ENCODE assay signal across 11 cellular contexts in the genomic region with DNA sequence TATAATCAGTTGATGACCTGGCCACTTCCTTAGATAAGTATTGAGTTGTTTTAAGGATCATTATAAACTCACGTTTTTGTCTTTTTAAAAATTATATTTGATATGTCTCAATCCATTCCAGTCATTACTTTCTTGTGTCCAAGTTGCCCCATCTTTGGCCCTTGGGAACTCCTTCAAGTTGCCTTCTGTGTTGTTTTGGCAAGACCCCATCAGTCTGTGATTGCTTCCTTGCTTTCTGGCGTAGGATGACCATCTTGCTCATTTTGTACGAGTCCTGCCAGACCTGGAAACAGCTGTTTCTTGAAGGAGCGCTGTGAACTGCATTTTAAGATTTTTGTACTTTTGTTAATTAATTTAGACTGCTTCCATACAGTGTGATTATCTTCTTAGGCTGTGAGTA.
DNase-seq lines count a peak whose midpoint lies in the region; ATAC-seq and TF ChIP-seq lines count a peak whose summit lies in the region.
"Had no signal": no experiment of that assay in that cellular context is flagged by ENCODE, and none has a peak within 500 bp of the region (broad histone marks: within the 10 kb centered on the region; RNA-seq: fewer than 3 reads in every experiment).

No MANE protein-coding gene starts in this region.

- no peaks in the 10 kb centered on the region for H3K27me3 Mint-ChIP-seq in activated CD4-positive, alpha-beta T cell treated with anti-CD3 and anti-CD28 coated beads, Interleukin-2, amount 10 ng/mL, durations not matched to agents 7 days and 5 days
- no peaks in the 10 kb centered on the region for H3K27me3 Mint-ChIP-seq in activated CD4-positive, alpha-beta T cell treated with anti-CD3 and anti-CD28 coated beads for 36 hours
- no peaks in the 10 kb centered on the region for H3K27me3 Mint-ChIP-seq in nephron progenitor cell (ENCODE audit: low read depth, poor library complexity)
- H3K27me3 Mint-ChIP-seq: activated CD8-positive, alpha-beta T cell treated with anti-CD3 and anti-CD28 coated beads for 36 hours had no signal

- peaks cover 30 to 54% (median 43%) of the 10 kb centered on the region in 4 donors for H3K4me1 ChIP-seq in transverse colon

- peaks cover 0 to 9% (median 2%) of the 10 kb centered on the region in 4 donors for H3K36me3 ChIP-seq in transverse colon

- 65 to 76% methylated on average over 3 to 4 of the region's 4 CpGs for WGBS in transverse colon (ENCODE audit: low coverage in 1 of 2), 2 donors

- H3K9me3 Mint-ChIP-seq in activated CD4-positive, alpha-beta T cell treated with anti-CD3 and anti-CD28 coated beads, Interleukin-2, amount 10 ng/mL, durations not matched to agents 7 days and 5 days: peaks cover 14% of the 10 kb centered on the region
- H3K9me3 Mint-ChIP-seq in activated CD4-positive, alpha-beta T cell treated with anti-CD3 and anti-CD28 coated beads for 36 hours (ENCODE audit: low read depth): no peaks in the 10 kb centered on the region
- H3K9me3 Mint-ChIP-seq in nephron progenitor cell: peaks cover under 1% of the 10 kb centered on the region
- H3K9me3 Mint-ChIP-seq: activated CD8-positive, alpha-beta T cell treated with anti-CD3 and anti-CD28 coated beads for 36 hours had no signal

- in situ Hi-C loops in transverse colon (cut with MboI; ENCODE audit: low pct_ligation_motif_present in 1 of 4, low pct_unique_long_range_greater_than_20kb in 1 of 4, low sequenced_read_pairs in 3 of 4): loop anchor here in 2 of 4 donors (10.0 kb wide), 2 partner anchors 71 to 81 kb away; a partner anchor contains a TSS

- TF ChIP-seq EP300 in transverse colon (IDR thresholded peaks at IDR 0.05; ENCODE audit: low read depth): no peak

- peaks cover 65% of the 10 kb centered on the region for H3K36me3 Mint-ChIP-seq in activated CD4-positive, alpha-beta T cell treated with anti-CD3 and anti-CD28 coated beads, Interleukin-2, amount 10 ng/mL, durations not matched to agents 7 days and 5 days (ENCODE audit: low read depth)
- peaks cover 62% of the 10 kb centered on the region for H3K36me3 Mint-ChIP-seq in activated CD4-positive, alpha-beta T cell treated with anti-CD3 and anti-CD28 coated beads for 36 hours (ENCODE audit: low read depth)
- peaks cover 60% of the 10 kb centered on the region for H3K36me3 Mint-ChIP-seq in nephron progenitor cell (ENCODE audit: low read depth)

- no peak for DNase-seq in activated CD4-positive, alpha-beta T cell treated with anti-CD3 and anti-CD28 coated beads, Interleukin-2, amount 10 ng/mL, durations not matched to agents 7 days and 5 days
- no peak for DNase-seq in activated CD4-positive, alpha-beta T cell treated with anti-CD3 and anti-CD28 coated beads for 36 hours
- peak; percentile 95 for DNase-seq in fibroblast of mammary gland (ENCODE audit: low read depth)
- no peak for DNase-seq in nephron progenitor cell
- DNase-seq in transverse colon: no peak
- no peak for DNase-seq in stimulated activated CD4-positive, alpha-beta T cell treated with anti-CD3 and anti-CD28 coated beads, Interleukin-12 subunit alpha, Interleukin-12 subunit beta, amount 100 ng/mL, for 4 hours
- DNase-seq: 8988T, substantia nigra had no signal

- no peak overlapping the region for H3K4me3 Mint-ChIP-seq in activated CD4-positive, alpha-beta T cell treated with anti-CD3 and anti-CD28 coated beads, Interleukin-2, amount 10 ng/mL, durations not matched to agents 7 days and 5 days
- H3K4me3 Mint-ChIP-seq in activated CD4-positive, alpha-beta T cell treated with anti-CD3 and anti-CD28 coated beads for 36 hours: no peak overlapping the region
- H3K4me3 Mint-ChIP-seq in nephron progenitor cell: no peak overlapping the region
- H3K4me3 Mint-ChIP-seq: activated CD8-positive, alpha-beta T cell treated with anti-CD3 and anti-CD28 coated beads for 36 hours had no signal

- peaks cover 40% of the 10 kb centered on the region for H3K4me1 Mint-ChIP-seq in activated CD4-positive, alpha-beta T cell treated with anti-CD3 and anti-CD28 coated beads, Interleukin-2, amount 10 ng/mL, durations not matched to agents 7 days and 5 days
- peaks cover 40% of the 10 kb centered on the region for H3K4me1 Mint-ChIP-seq in activated CD4-positive, alpha-beta T cell treated with anti-CD3 and anti-CD28 coated beads for 36 hours
- H3K4me1 Mint-ChIP-seq in nephron progenitor cell: no peaks in the 10 kb centered on the region

- peak overlapping the region; percentile 2 for H3K27ac Mint-ChIP-seq in activated CD4-positive, alpha-beta T cell treated with anti-CD3 and anti-CD28 coated beads, Interleukin-2, amount 10 ng/mL, durations not matched to agents 7 days and 5 days
- H3K27ac Mint-ChIP-seq in activated CD4-positive, alpha-beta T cell treated with anti-CD3 and anti-CD28 coated beads for 36 hours: no peak overlapping the region
- H3K27ac Mint-ChIP-seq in nephron progenitor cell: peak overlapping the region; percentile 17
- H3K27ac Mint-ChIP-seq: activated CD8-positive, alpha-beta T cell treated with anti-CD3 and anti-CD28 coated beads for 36 hours had no signal

- ATAC-seq in activated CD4-positive, alpha-beta T cell treated with anti-CD3 and anti-CD28 coated beads for 36 hours: no peak
- ATAC-seq in HG02759 (IDR thresholded peaks at IDR 0.05; ENCODE audit: unreplicated experiment): no peak
- no peak for ATAC-seq in HG03139 (IDR thresholded peaks at IDR 0.05; ENCODE audit: unreplicated experiment)
- ATAC-seq: activated CD8-positive, alpha-beta T cell treated with anti-CD3 and anti-CD28 coated beads for 36 hours had no signal

- H3K9me3 ChIP-seq in transverse colon: no peaks in the 10 kb centered on the region

- POLR2A ChIA-PET in activated CD4-positive, alpha-beta T cell treated with anti-CD3 and anti-CD28 coated beads, Interleukin-2, amount 10 ng/mL, durations not matched to agents 7 days and 5 days (lab: Charles Lee): no interaction called here
- POLR2A ChIA-PET in activated CD4-positive, alpha-beta T cell treated with anti-CD3 and anti-CD28 coated beads for 36 hours (lab: Charles Lee): no interaction called here

- H3K27ac ChIP-seq in transverse colon: peak overlapping the region; percentile 67 to 88 (median 84)

- H3K27me3 ChIP-seq in transverse colon: no peaks in the 10 kb centered on the region

- CTCF ChIA-PET in activated CD4-positive, alpha-beta T cell treated with anti-CD3 and anti-CD28 coated beads, Interleukin-2, amount 10 ng/mL, durations not matched to agents 7 days and 5 days (lab: Charles Lee): interaction anchor here (0.6 to 3.4 kb wide), 2 partner anchors 7 to 14 kb away, joined by 3 to 16 read pairs; no protein-coding TSS in a partner anchor
- CTCF ChIA-PET in activated CD4-positive, alpha-beta T cell treated with anti-CD3 and anti-CD28 coated beads for 36 hours (lab: Charles Lee): interaction anchor here (0.7 to 3.7 kb wide), 5 partner anchors 13 to 82 kb away, joined by 3 to 20 read pairs (median 3); no protein-coding TSS in a partner anchor

- intact Hi-C loops in activated CD4-positive, alpha-beta T cell treated with anti-CD3 and anti-CD28 coated beads for 36 hours (cut with DNase I, micrococcal nuclease): loop anchor here (2.0 to 10.0 kb wide), 9 partner anchors 15 to 789 kb away; a partner anchor contains a TSS
- intact Hi-C loops in transverse colon (cut with DNase I; ENCODE audit: low total_unique reads): no loop called here

- no peak for TF ChIP-seq CTCF in fibroblast of mammary gland (conservative IDR thresholded peaks at IDR 0.05; ENCODE audit: control insufficient read depth, insufficient read depth, low read depth, low read length)
- TF ChIP-seq CTCF in nephron progenitor cell (IDR thresholded peaks at IDR 0.05): no peak
- no peak for TF ChIP-seq CTCF in transverse colon (IDR thresholded peaks at IDR 0.05)

- no peak for TF ChIP-seq POLR2A in transverse colon (IDR thresholded peaks at IDR 0.05)

- no peak overlapping the region for H3K4me3 ChIP-seq in fibroblast of mammary gland (ENCODE audit: control insufficient read depth, low read depth, low read length)
- H3K4me3 ChIP-seq in transverse colon: no peak overlapping the region
